In the genomic region with DNA sequence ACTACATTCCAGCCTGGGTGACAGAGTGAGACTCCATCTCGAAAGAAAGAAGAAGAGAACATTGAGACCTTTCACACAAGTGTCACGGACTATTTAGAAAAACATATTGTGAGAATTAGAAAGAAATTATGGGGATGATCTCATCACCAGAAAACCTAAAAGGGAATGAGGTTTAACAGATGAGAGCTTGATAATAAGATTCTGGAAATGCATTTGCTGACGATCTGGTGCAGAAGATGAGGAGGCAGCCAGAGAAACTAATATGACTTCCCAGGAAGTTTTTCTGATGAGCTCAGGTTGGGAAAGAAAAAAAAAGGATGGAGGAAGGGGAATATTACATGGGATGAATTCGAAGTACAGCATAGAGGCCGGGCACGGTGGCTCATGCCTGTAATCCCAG, we compare ENCODE assay signal across 1 cellular context.
TF ChIP-seq lines count a peak whose summit lies in the region.

No MANE protein-coding gene starts in this region.

TF ChIP-seq in endothelial cell of umbilical vein, 7 proteins besides CTCF, POLR2A, EP300 and RAD21:
- TF ChIP-seq, protein P1, sequence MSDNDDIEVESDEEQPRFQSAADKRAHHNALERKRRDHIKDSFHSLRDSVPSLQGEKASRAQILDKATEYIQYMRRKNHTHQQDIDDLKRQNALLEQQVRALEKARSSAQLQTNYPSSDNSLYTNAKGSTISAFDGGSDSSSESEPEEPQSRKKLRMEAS (IDR thresholded peaks at IDR 0.05; ENCODE audit: insufficient read depth, insufficient read length), result no peak
- TF ChIP-seq POLR2AphosphoS5 (IDR thresholded peaks at IDR 0.05; ENCODE audit: insufficient read depth, low read depth, low read length) (no peak), GATA2 (IDR thresholded peaks at IDR 0.05; ENCODE audit: insufficient read depth, insufficient read length, low read depth, low read length) (no peak), EZH2 (IDR thresholded peaks at IDR 0.05; ENCODE audit: borderline replicate concordance, low read depth, low read length, severe bottlenecking) (no peak), JUN (IDR thresholded peaks at IDR 0.05; ENCODE audit: borderline replicate concordance, insufficient read depth, insufficient read length, low read depth) (no peak), MYC (IDR thresholded peaks at IDR 0.05; ENCODE audit: low read depth, low read length) (no peak), FOS (IDR thresholded peaks at IDR 0.05; ENCODE audit: borderline replicate concordance, insufficient read depth, low read length) (no peak)
